In the genomic region with DNA sequence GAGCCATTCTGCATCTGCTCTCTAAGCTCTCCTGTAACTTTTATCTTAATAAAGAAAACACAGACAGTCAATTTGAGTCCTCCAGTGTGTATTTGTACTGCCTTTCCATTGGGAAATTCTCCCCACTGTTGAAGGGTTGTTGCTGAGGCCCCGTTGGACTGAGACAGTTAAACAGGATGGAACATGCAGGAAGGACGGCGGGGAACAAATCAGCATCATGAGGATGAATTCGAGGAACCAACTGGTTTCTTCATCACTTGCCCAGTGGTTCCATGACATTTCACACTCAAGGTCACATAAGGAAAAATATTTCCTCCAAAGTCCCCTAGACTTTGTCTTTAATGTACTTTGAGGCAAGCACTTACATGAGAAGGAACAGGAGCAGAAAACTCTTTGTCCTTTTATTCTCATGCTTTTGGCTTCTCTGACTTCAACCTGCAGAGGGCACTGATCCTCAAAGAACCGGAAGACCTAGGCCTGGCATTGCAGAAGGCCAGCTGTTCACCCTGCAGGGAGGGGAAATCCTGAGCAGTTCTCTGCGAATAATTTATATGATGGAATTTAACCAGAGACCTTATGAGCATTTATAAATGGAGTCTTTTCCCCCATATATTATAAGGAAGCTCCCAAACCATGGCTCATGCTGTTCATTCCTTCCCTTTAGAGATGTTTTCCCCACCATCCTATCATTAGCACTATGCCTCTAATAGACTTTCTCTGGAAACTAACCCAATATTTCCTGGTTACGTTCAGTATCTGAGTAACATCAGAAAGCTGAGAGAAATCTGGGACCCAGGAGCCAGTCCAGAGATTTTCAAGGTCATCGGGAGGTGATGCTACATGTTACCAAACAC, we compare ENCODE assay signal across 8 cellular contexts. TPM values are rescaled to one million over a fixed set of nuclear protein-coding genes. Genes with fewer than 3 reads are reported as not detected.
DNase-seq lines count a peak whose midpoint lies in the region; ATAC-seq and TF ChIP-seq lines count a peak whose summit lies in the region.

No MANE protein-coding gene starts in this region.

- POLR2A ChIA-PET in activated B cell treated with CpG ODN at 0.5 μM for 24 hours (lab: Charles Lee): no interaction called here

- no peak overlapping the region for H3K27ac Mint-ChIP-seq in activated B cell treated with CpG ODN at 0.5 μM for 24 hours

- DNase-seq in DMS79 (lab: John Stamatoyannopoulos, UW) (peak; percentile 26), NCI-H2171 treated with DMSO at 0.1 percent for 48 hours (lab: John Stamatoyannopoulos, UW) (peak; percentile 79), activated B cell treated with CpG ODN at 0.5 μM for 24 hours (no peak), fibroblast of peridontal ligament (ENCODE audit: extremely low read depth) (peak; percentile 89), non-pigmented ciliary epithelial cell (ENCODE audit: low read depth) (peak; percentile 50), mesenteric fat pad (ENCODE audit: low spot score) (no peak)

- ATAC-seq in GM19438 (IDR thresholded peaks at IDR 0.05; ENCODE audit: low read depth, unreplicated experiment): peak; percentile 87
- peak; percentile 99 for ATAC-seq in HG03354 (IDR thresholded peaks at IDR 0.05; ENCODE audit: poor library complexity, severe bottlenecking, unreplicated experiment)
- ATAC-seq in activated B cell treated with CpG ODN at 0.5 μM for 24 hours (ENCODE audit: low read depth): peak; percentile 67

- intact Hi-C loops in activated B cell treated with CpG ODN at 0.5 μM for 24 hours (cut with micrococcal nuclease): loop anchor here (1.0 to 2.0 kb wide), 3 partner anchors 149 to 683 kb away; no protein-coding TSS in a partner anchor

- H3K9me3 Mint-ChIP-seq in activated B cell treated with CpG ODN at 0.5 μM for 24 hours: no peaks in the 10 kb centered on the region

- H3K36me3 Mint-ChIP-seq in activated B cell treated with CpG ODN at 0.5 μM for 24 hours (ENCODE audit: low read depth): no peaks in the 10 kb centered on the region

- no peaks in the 10 kb centered on the region for H3K27me3 Mint-ChIP-seq in activated B cell treated with CpG ODN at 0.5 μM for 24 hours

- no peaks in the 10 kb centered on the region for H3K4me1 Mint-ChIP-seq in activated B cell treated with CpG ODN at 0.5 μM for 24 hours

- no peak for TF ChIP-seq CTCF in activated B cell treated with CpG ODN at 0.5 μM for 24 hours (IDR thresholded peaks at IDR 0.05)

- CTCF ChIA-PET in activated B cell treated with CpG ODN at 0.5 μM for 24 hours (lab: Charles Lee): interaction anchor here (1.0 to 3.5 kb wide), 6 partner anchors 12 to 213 kb away, joined by 3 to 31 read pairs (median 3); partner anchors contain the start of gene TNFRSF21

- no peak overlapping the region for H3K4me3 Mint-ChIP-seq in activated B cell treated with CpG ODN at 0.5 μM for 24 hours

RNA-seq across cellular contexts. Expression of gene ADGRF1, which starts 55.2 kb away (rescaled TPM):
- total RNA-seq in activated B cell treated with CpG ODN at 0.5 μM for 24 hours (not detected in 2 replicates), mesenteric fat pad (not detected)

Comparison
In these comparisons a context has a peak if more than half of its experiments do, and no peak if none do; other contexts are left out.
1. DNase-seq: peak in DMS79 (single experiment), NCI-H2171 treated with DMSO at 0.1 percent for 48 hours (single experiment), fibroblast of peridontal ligament (single experiment) and non-pigmented ciliary epithelial cell (single experiment); none in activated B cell treated with CpG ODN at 0.5 μM for 24 hours (single experiment) and mesenteric fat pad (single experiment).
2. Peak in every context shown above with its lines, with median percentiles within 50 percentile points of each other: ATAC-seq.